8 cellular contexts compared by ENCODE assay signal in genomic region chr11:35082322-35083180, GRCh38. TPM values are rescaled to one million over a fixed set of nuclear protein-coding genes. Genes with fewer than 3 reads are reported as not detected.
A peak's percentile ranks its signal among the peaks of the same experiment; 100 is the strongest.
DNase-seq lines count a peak whose midpoint lies in the region; ATAC-seq and TF ChIP-seq lines count a peak whose summit lies in the region.

No MANE protein-coding gene starts in this region.

- WGBS in HUES64 = 83% methylated on average over 15 of the region's 15 CpGs

- H3K9me3 ChIP-seq in HUES64 (ENCODE audit: insufficient read depth, low read depth, low read length) = no peaks in the 10 kb centered on the region
- H3K9me3 ChIP-seq in colonic mucosa = no peaks in the 10 kb centered on the region

- H3K27ac Mint-ChIP-seq in memory B cell = peak overlapping the region; percentile 100

- no peaks in the 10 kb centered on the region for H3K36me3 Mint-ChIP-seq in memory B cell

- DNase-seq in EH (ENCODE audit: low read depth) (peak; percentile 93), colonic mucosa (peak; percentile 59), memory B cell (ENCODE audit: low spot score in 2 of 2) (peak; percentile 76 to 89), COLO668 (lab: John Stamatoyannopoulos, UW; ENCODE audit: unreplicated experiment) (no peak)
- peak; percentile 56 to 60 for DNase-seq in activated CD4-positive, alpha-beta T cell treated with anti-CD3 and anti-CD28 coated beads for 24 hours (ENCODE audit: low read depth in 2 of 2)
- DNase-seq in stimulated activated CD8-positive, alpha-beta memory T cell treated with anti-CD3 and anti-CD28 coated beads, Interleukin-7, amount 100 ng/mL, for 24 hours (ENCODE audit: low read depth) = peak; percentile 43

- peak overlapping the region; percentile 53 for H3K27ac ChIP-seq in HUES64 (ENCODE audit: low read depth, low read length)
- H3K27ac ChIP-seq in colonic mucosa = peak overlapping the region; percentile 45

- H3K4me3 ChIP-seq in HUES64 (ENCODE audit: low read length) (no peak overlapping the region), colonic mucosa (no peak overlapping the region)

- peaks cover 55% of the 10 kb centered on the region for H3K4me1 Mint-ChIP-seq in memory B cell

- H3K9ac ChIP-seq in HUES64 (ENCODE audit: low read depth, low read length) = no peak overlapping the region
- H3K9ac ChIP-seq in colonic mucosa (ENCODE audit: low read depth in 2 of 2, low read length in 2 of 2) = peak overlapping the region; percentile 36 to 41

- TF ChIP-seq CTCF in colonic mucosa (IDR thresholded peaks at IDR 0.05) = no peak

- H3K36me3 ChIP-seq in HUES64 (ENCODE audit: insufficient read depth, low read length) (no peaks in the 10 kb centered on the region), colonic mucosa (no peaks in the 10 kb centered on the region)

- H3K27me3 ChIP-seq in HUES64 (ENCODE audit: insufficient read depth, low read length) (no peaks in the 10 kb centered on the region), colonic mucosa (no peaks in the 10 kb centered on the region)

- ATAC-seq in GM21619 (IDR thresholded peaks at IDR 0.05; ENCODE audit: unreplicated experiment) (peak; percentile 68), memory B cell (ENCODE audit: low read depth) (peak; percentile 64)

- no peaks in the 10 kb centered on the region for H3K9me3 Mint-ChIP-seq in memory B cell

- intact Hi-C loops in colonic mucosa (cut with DNase I) = no loop called here

- H3K27me3 Mint-ChIP-seq in memory B cell = no peaks in the 10 kb centered on the region

- H3K4me1 ChIP-seq in HUES64 (ENCODE audit: insufficient read depth, low read length) (no peaks in the 10 kb centered on the region), colonic mucosa (no peaks in the 10 kb centered on the region)

- peak overlapping the region; percentile 78 for H3K4me3 Mint-ChIP-seq in memory B cell

RNA-seq across cellular contexts. Expression of gene CD44, which starts 56.4 kb away (rescaled TPM):
- 9.1 TPM for polyA plus RNA-seq in HUES64 (2013, experiment 1 of 2)
- 9.6 TPM for polyA plus RNA-seq in HUES64 (2013, experiment 2 of 2)
- 100 to 1,000 TPM; 152 to 171 TPM for total RNA-seq in colonic mucosa
